ENCODE assay signal across 12 cellular contexts in genomic region chr1:24991242-24992037, GRCh38.
DNase-seq lines count a peak whose midpoint lies in the region; ATAC-seq and TF ChIP-seq lines count a peak whose summit lies in the region.
"Had no signal": no experiment of that assay in that cellular context is flagged by ENCODE, and none has a peak within 500 bp of the region (broad histone marks: within the 10 kb centered on the region; RNA-seq: fewer than 3 reads in every experiment).

No MANE protein-coding gene starts in this region.

- H3K4me1 Mint-ChIP-seq in activated CD4-positive, alpha-beta memory T cell treated with anti-CD3 and anti-CD28 coated beads for 36 hours (ENCODE audit: low read depth): peaks cover 84% of the 10 kb centered on the region

- intact Hi-C loops in activated CD4-positive, alpha-beta memory T cell treated with anti-CD3 and anti-CD28 coated beads for 36 hours (cut with micrococcal nuclease): loop anchor here (1.0 to 2.0 kb wide), 3 partner anchors 27 to 39 kb away; no protein-coding TSS in a partner anchor

- H3K27ac Mint-ChIP-seq in activated CD4-positive, alpha-beta memory T cell treated with anti-CD3 and anti-CD28 coated beads for 36 hours: peak overlapping the region; percentile 94

- H3K4me3 Mint-ChIP-seq in activated CD4-positive, alpha-beta memory T cell treated with anti-CD3 and anti-CD28 coated beads for 36 hours: peak overlapping the region; percentile 40

- in situ Hi-C loops in GM13977 (cut with MboI; ENCODE audit: low pct_unique_long_range_greater_than_20kb, low sequenced_read_pairs, unreplicated experiment): no loop called here

- peaks cover 1% of the 10 kb centered on the region for H3K36me3 Mint-ChIP-seq in activated CD4-positive, alpha-beta memory T cell treated with anti-CD3 and anti-CD28 coated beads for 36 hours

- ATAC-seq in left lobe of liver: peak; percentile 15
- ATAC-seq in GM19351 (IDR thresholded peaks at IDR 0.05; ENCODE audit: unreplicated experiment): no peak

- POLR2A ChIA-PET in activated CD4-positive, alpha-beta memory T cell treated with anti-CD3 and anti-CD28 coated beads for 36 hours (lab: Charles Lee): interaction anchor here (1.0 to 1.8 kb wide), 7 partner anchors 12 to 31 kb away, joined by 3 to 6 read pairs (median 4); no protein-coding TSS in a partner anchor

- DNase-seq in stimulated activated CD4-positive, alpha-beta T cell treated with anti-CD3 and anti-CD28 coated beads, Interleukin-4, amount 100 ng/mL, for 24 hours: peak; percentile 28
- DNase-seq in stimulated activated CD4-positive, alpha-beta T cell treated with anti-CD3 and anti-CD28 coated beads, Interleukin-4, amount 100 ng/mL, for 4 hours: no peak
- peak; percentile 80 for DNase-seq in activated CD4-positive, alpha-beta memory T cell treated with anti-CD3 and anti-CD28 coated beads for 36 hours
- DNase-seq in left lobe of liver (ENCODE audit: low spot score) (no peak), GM13977 (ENCODE audit: low spot score) (no peak), putamen (ENCODE audit: low spot score) (no peak), HPDE6-E6E7 (ENCODE audit: extremely low spot score) (no peak)
- DNase-seq: C1 segment of cervical spinal cord; central memory CD4-positive, alpha-beta T cell; NCI-H510A; SJCRH30 had no signal

- CTCF ChIA-PET in activated CD4-positive, alpha-beta memory T cell treated with anti-CD3 and anti-CD28 coated beads for 36 hours (lab: Charles Lee): interaction anchor here (1.0 to 2.9 kb wide), 7 partner anchors 17 to 93 kb away, joined by 3 to 19 read pairs (median 4); no protein-coding TSS in a partner anchor

- TF ChIP-seq CTCF in GM13977 (IDR thresholded peaks at IDR 0.05; ENCODE audit: extremely low read depth, insufficient read depth, missing control alignments): no peak

- H3K9me3 Mint-ChIP-seq in activated CD4-positive, alpha-beta memory T cell treated with anti-CD3 and anti-CD28 coated beads for 36 hours: no peaks in the 10 kb centered on the region

- H3K27me3 Mint-ChIP-seq in activated CD4-positive, alpha-beta memory T cell treated with anti-CD3 and anti-CD28 coated beads for 36 hours: no peaks in the 10 kb centered on the region

Comparison
In these comparisons a context has a peak if more than half of its experiments do, and no peak if none do; other contexts are left out.
1. DNase-seq: peak in stimulated activated CD4-positive, alpha-beta T cell treated with anti-CD3 and anti-CD28 coated beads, Interleukin-4, amount 100 ng/mL, for 24 hours (single experiment) and activated CD4-positive, alpha-beta memory T cell treated with anti-CD3 and anti-CD28 coated beads for 36 hours (single experiment); none in stimulated activated CD4-positive, alpha-beta T cell treated with anti-CD3 and anti-CD28 coated beads, Interleukin-4, amount 100 ng/mL, for 4 hours (0 of 2), left lobe of liver (single experiment), GM13977 (single experiment), putamen (single experiment) and HPDE6-E6E7 (single experiment).